Comparison of ENCODE assay signal across 10 cellular contexts in the genomic region with DNA sequence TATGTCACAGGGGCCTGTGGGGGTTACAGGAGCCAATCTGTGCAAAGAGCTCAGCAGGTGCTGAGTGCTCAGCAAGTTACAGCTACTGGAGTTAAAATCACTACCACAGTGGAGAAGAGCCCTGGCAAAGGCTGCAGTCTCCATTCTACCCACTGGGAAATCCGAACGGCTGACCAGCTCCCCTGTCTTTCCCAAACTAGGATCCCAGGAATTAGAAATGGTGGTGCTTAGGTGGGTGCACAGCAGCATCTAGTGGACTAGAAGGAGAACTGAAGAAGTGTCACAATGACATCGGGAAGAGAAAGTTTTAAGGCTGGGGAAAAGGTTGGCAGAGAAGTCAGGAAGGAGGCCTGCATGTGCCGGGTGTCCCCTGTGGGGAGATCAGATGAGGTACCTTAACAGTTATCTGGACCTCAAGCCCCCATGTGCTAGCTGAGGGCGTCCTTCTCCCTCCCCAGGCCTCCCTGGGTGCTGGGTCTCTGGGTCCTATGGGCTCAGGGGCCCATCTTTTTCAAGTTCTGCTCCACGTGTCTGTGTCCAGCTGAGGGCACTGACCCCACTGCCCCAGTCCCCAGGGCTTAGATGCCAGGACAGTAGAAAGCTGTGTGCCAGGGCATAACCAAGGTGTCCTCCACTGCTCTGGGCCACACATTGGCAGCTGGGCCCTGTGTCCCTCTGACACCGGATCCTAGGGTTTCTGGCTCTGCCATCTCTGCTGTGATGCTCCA.
A peak's percentile ranks its signal among the peaks of the same experiment; 100 is the strongest.
DNase-seq lines count a peak whose midpoint lies in the region; ATAC-seq and TF ChIP-seq lines count a peak whose summit lies in the region.
"Had no signal": no experiment of that assay in that cellular context is flagged by ENCODE, and none has a peak within 500 bp of the region (broad histone marks: within the 10 kb centered on the region; RNA-seq: fewer than 3 reads in every experiment).

No MANE protein-coding gene starts in this region.

- H3K4me3 ChIP-seq in AG04449 (ENCODE audit: low read depth, low read length) (no peak overlapping the region), HEK293 (ENCODE audit: low read depth, low read length) (no peak overlapping the region)

- DNase-seq in AG04449 (ENCODE audit: low read depth, low spot score) (no peak), inferior parietal cortex (ENCODE audit: extremely low spot score) (peak; percentile 8)
- no peak for DNase-seq in activated naive CD8-positive, alpha-beta T cell treated with anti-CD3 and anti-CD28 coated beads, Interleukin-2, amount 50 U/mL, for 24 hours
- DNase-seq: activated B cell treated with CpG ODN at 0.5 μM for 24 hours had no signal

- TF ChIP-seq CTCF in AG04449 (IDR thresholded peaks at IDR 0.05; ENCODE audit: insufficient read depth, low read length, missing control alignments) (peak; percentile 35), HEK293 (tag by site-specific recombination; IDR thresholded peaks at IDR 0.05) (peak; percentile 84), VCaP (conservative IDR thresholded peaks at IDR 0.05) (peak; percentile 82)

- no peaks in the 10 kb centered on the region for H3K9me3 ChIP-seq in HEK293 (ENCODE audit: control insufficient read depth, insufficient read depth, low read depth, low read length)

- no peaks in the 10 kb centered on the region for H3K36me3 Mint-ChIP-seq in activated naive CD8-positive, alpha-beta T cell treated with anti-CD3 and anti-CD28 coated beads, Interleukin-2, amount 50 U/mL, for 24 hours (ENCODE audit: low read depth)
- H3K36me3 Mint-ChIP-seq: memory B cell had no signal

- no peak for ATAC-seq in activated naive CD8-positive, alpha-beta T cell treated with anti-CD3 and anti-CD28 coated beads, Interleukin-2, amount 50 U/mL, for 24 hours
- ATAC-seq in HG02763 (IDR thresholded peaks at IDR 0.05; ENCODE audit: unreplicated experiment), result no peak
- no peak for ATAC-seq in GM19452 (IDR thresholded peaks at IDR 0.05; ENCODE audit: unreplicated experiment)
- no peak for ATAC-seq in HG02870 (IDR thresholded peaks at IDR 0.05; ENCODE audit: unreplicated experiment)

- H3K4me1 ChIP-seq in HEK293 (ENCODE audit: control insufficient read depth, insufficient read depth, low read length), result no peaks in the 10 kb centered on the region

- H3K27ac ChIP-seq in HEK293 (ENCODE audit: extremely low read depth, low read depth, low read length), result no peak overlapping the region
- no peak overlapping the region for H3K27ac ChIP-seq in VCaP

- CTCF ChIA-PET in AG04449 (lab: Yijun Ruan, JAX), result interaction anchor here (1.1 to 7.8 kb wide), 3 partner anchors 13 to 78 kb away, joined by 3 to 74 read pairs (median 8); no protein-coding TSS in a partner anchor
- CTCF ChIA-PET in HEK293 (lab: Yijun Ruan, JAX), result interaction anchor here (0.6 to 7.1 kb wide), 29 partner anchors 8 to 671 kb away, joined by 3 to 121 read pairs (median 4); no protein-coding TSS in a partner anchor

- peaks cover 32% of the 10 kb centered on the region for H3K27me3 Mint-ChIP-seq in activated naive CD8-positive, alpha-beta T cell treated with anti-CD3 and anti-CD28 coated beads, Interleukin-2, amount 50 U/mL, for 24 hours

- POLR2A ChIA-PET in AG04449 (lab: Yijun Ruan, JAX) (no interaction called here), HEK293 (lab: Yijun Ruan, JAX) (interaction anchor here (0.8 kb wide), 1 partner anchor 15 kb away, joined by 3 read pairs; no protein-coding TSS in a partner anchor)

- no peaks in the 10 kb centered on the region for H3K9me3 Mint-ChIP-seq in activated naive CD8-positive, alpha-beta T cell treated with anti-CD3 and anti-CD28 coated beads, Interleukin-2, amount 50 U/mL, for 24 hours
- H3K9me3 Mint-ChIP-seq: activated B cell treated with CpG ODN at 0.5 μM for 24 hours, memory B cell had no signal

- no peaks in the 10 kb centered on the region for H3K36me3 ChIP-seq in HEK293 (ENCODE audit: control insufficient read depth in 2 of 2, insufficient read depth in 1 of 2, low read length in 2 of 2)

- H3K4me1 Mint-ChIP-seq in activated naive CD8-positive, alpha-beta T cell treated with anti-CD3 and anti-CD28 coated beads, Interleukin-2, amount 50 U/mL, for 24 hours, result peaks cover 2% of the 10 kb centered on the region
- H3K4me1 Mint-ChIP-seq: activated B cell treated with CpG ODN at 0.5 μM for 24 hours, memory B cell had no signal

- H3K4me3 Mint-ChIP-seq in activated naive CD8-positive, alpha-beta T cell treated with anti-CD3 and anti-CD28 coated beads, Interleukin-2, amount 50 U/mL, for 24 hours, result no peak overlapping the region
- H3K4me3 Mint-ChIP-seq: activated B cell treated with CpG ODN at 0.5 μM for 24 hours, memory B cell had no signal

- H3K27ac Mint-ChIP-seq in activated naive CD8-positive, alpha-beta T cell treated with anti-CD3 and anti-CD28 coated beads, Interleukin-2, amount 50 U/mL, for 24 hours, result no peak overlapping the region
- H3K27ac Mint-ChIP-seq: activated B cell treated with CpG ODN at 0.5 μM for 24 hours, memory B cell had no signal

TF ChIP-seq in HEK293, 187 proteins besides CTCF, POLR2A, EP300 and RAD21:
- TF ChIP-seq ZNF654 (tag by site-specific recombination; IDR thresholded peaks at IDR 0.05; ENCODE audit: low read depth), result peak; percentile 75
- TF ChIP-seq, protein P1, sequence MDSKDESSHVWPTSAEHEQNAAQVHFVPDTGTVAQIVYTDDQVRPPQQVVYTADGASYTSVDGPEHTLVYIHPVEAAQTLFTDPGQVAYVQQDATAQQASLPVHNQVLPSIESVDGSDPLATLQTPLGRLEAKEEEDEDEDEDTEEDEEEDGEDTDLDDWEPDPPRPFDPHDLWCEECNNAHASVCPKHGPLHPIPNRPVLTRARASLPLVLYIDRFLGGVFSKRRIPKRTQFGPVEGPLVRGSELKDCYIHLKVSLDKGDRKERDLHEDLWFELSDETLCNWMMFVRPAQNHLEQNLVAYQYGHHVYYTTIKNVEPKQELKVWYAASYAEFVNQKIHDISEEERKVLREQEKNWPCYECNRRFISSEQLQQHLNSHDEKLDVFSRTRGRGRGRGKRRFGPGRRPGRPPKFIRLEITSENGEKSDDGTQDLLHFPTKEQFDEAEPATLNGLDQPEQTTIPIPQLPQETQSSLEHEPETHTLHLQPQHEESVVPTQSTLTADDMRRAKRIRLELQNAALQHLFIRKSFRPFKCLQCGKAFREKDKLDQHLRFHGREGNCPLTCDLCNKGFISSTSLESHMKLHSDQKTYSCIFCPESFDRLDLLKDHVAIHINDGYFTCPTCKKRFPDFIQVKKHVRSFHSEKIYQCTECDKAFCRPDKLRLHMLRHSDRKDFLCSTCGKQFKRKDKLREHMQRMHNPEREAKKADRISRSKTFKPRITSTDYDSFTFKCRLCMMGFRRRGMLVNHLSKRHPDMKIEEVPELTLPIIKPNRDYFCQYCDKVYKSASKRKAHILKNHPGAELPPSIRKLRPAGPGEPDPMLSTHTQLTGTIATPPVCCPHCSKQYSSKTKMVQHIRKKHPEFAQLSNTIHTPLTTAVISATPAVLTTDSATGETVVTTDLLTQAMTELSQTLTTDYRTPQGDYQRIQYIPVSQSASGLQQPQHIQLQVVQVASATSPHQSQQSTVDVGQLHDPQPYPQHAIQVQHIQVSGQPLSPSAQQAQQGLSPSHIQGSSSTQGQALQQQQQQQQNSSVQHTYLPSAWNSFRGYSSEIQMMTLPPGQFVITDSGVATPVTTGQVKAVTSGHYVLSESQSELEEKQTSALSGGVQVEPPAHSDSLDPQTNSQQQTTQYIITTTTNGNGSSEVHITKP (tag by site-specific recombination; IDR thresholded peaks at IDR 0.05), result 0 out of 2 replicates have a peak, but pooled peaks have one; percentile 19
- TF ChIP-seq BCL11B (tag by site-specific recombination; IDR thresholded peaks at IDR 0.05; ENCODE audit: low read depth), result no peak
